18 cellular contexts compared by ENCODE assay signal in genomic region chr6:119566546-119567263, GRCh38.
DNase-seq lines count a peak whose midpoint lies in the region; ATAC-seq and TF ChIP-seq lines count a peak whose summit lies in the region.
"Had no signal": no experiment of that assay in that cellular context is flagged by ENCODE, and none has a peak within 500 bp of the region (broad histone marks: within the 10 kb centered on the region; RNA-seq: fewer than 3 reads in every experiment).

No MANE protein-coding gene starts in this region.

- intact Hi-C loops in posterior cingulate gyrus (cut with DNase I) = no loop called here

- no peaks in the 10 kb centered on the region for H3K36me3 ChIP-seq in CD8-positive, alpha-beta memory T cell (ENCODE audit: insufficient read depth, low read length)
- H3K36me3 ChIP-seq: SJSA1 had no signal

- ATAC-seq in stimulated activated effector memory CD8-positive, alpha-beta T cell treated with anti-CD3 and anti-CD28 coated beads, Interleukin-12 subunit alpha, Interleukin-12 subunit beta, amount 100 ng/mL, for 72 hours = no peak
- ATAC-seq: T-helper 17 cell had no signal

- no peak for DNase-seq in CD8-positive, alpha-beta memory T cell
- DNase-seq in M059J (ENCODE audit: low read depth) (peak; percentile 74), astrocyte of the hippocampus (ENCODE audit: low read depth, low spot score) (peak; percentile 86), posterior cingulate gyrus (peak in 8 of 10 donors; percentile 4 to 80 (median 17)), mesothelial cell of epicardium (ENCODE audit: low spot score in 2 of 2, unreplicated experiment in 2 of 2) (no peak)
- no peak for DNase-seq in effector CD4-positive, alpha-beta T cell
- no peak for DNase-seq in stimulated activated effector memory CD8-positive, alpha-beta T cell treated with anti-CD3 and anti-CD28 coated beads, Interleukin-12 subunit alpha, Interleukin-12 subunit beta, amount 100 ng/mL, for 72 hours (ENCODE audit: low spot score in 2 of 2)
- no peak for DNase-seq in activated CD4-positive, alpha-beta T cell treated with anti-CD3 and anti-CD28 coated beads for 4 hours
- DNase-seq: CD4-positive, alpha-beta T cell; DMS53; GM23248; KG1; NCI-H1436; NCI-H2081 treated with DMSO at 0.1 percent for 48 hours; NCI-H748 treated with DMSO at 0.1 percent for 48 hours; PC-9; T-helper 17 cell had no signal

- H3K4me3 ChIP-seq in CD8-positive, alpha-beta memory T cell (ENCODE audit: low read length) = no peak overlapping the region
- H3K4me3 ChIP-seq: GM23248, PC-9, SJSA1 had no signal

- no peaks in the 10 kb centered on the region for H3K9me3 ChIP-seq in CD8-positive, alpha-beta memory T cell (ENCODE audit: low read length)
- H3K9me3 ChIP-seq: SJSA1 had no signal

- peaks cover 0 to 3% (median 0%) of the 10 kb centered on the region in 3 donors for H3K36me3 Mint-ChIP-seq in CD8-positive, alpha-beta memory T cell
- no peaks in the 10 kb centered on the region for H3K36me3 Mint-ChIP-seq in stimulated activated effector memory CD8-positive, alpha-beta T cell treated with anti-CD3 and anti-CD28 coated beads, Interleukin-12 subunit alpha, Interleukin-12 subunit beta, amount 100 ng/mL, for 72 hours
- H3K36me3 Mint-ChIP-seq in mesothelial cell of epicardium = peaks cover 1% of the 10 kb centered on the region

- H3K4me3 Mint-ChIP-seq in CD8-positive, alpha-beta memory T cell = no peak overlapping the region
- H3K4me3 Mint-ChIP-seq in stimulated activated effector memory CD8-positive, alpha-beta T cell treated with anti-CD3 and anti-CD28 coated beads, Interleukin-12 subunit alpha, Interleukin-12 subunit beta, amount 100 ng/mL, for 72 hours = no peak overlapping the region
- H3K4me3 Mint-ChIP-seq in mesothelial cell of epicardium = no peak overlapping the region
- H3K4me3 Mint-ChIP-seq: CD4-positive, alpha-beta T cell; T-helper 17 cell had no signal

- CTCF ChIA-PET in CD8-positive, alpha-beta memory T cell (lab: Charles Lee) = no interaction called here

- H3K27ac Mint-ChIP-seq in CD8-positive, alpha-beta memory T cell = no peak overlapping the region
- H3K27ac Mint-ChIP-seq in stimulated activated effector memory CD8-positive, alpha-beta T cell treated with anti-CD3 and anti-CD28 coated beads, Interleukin-12 subunit alpha, Interleukin-12 subunit beta, amount 100 ng/mL, for 72 hours = no peak overlapping the region
- no peak overlapping the region for H3K27ac Mint-ChIP-seq in mesothelial cell of epicardium
- H3K27ac Mint-ChIP-seq: CD4-positive, alpha-beta T cell; T-helper 17 cell had no signal

- peaks cover 4 to 9% of the 10 kb centered on the region in 2 donors for H3K27me3 Mint-ChIP-seq in CD8-positive, alpha-beta memory T cell
- H3K27me3 Mint-ChIP-seq in mesothelial cell of epicardium (ENCODE audit: low read depth) = no peaks in the 10 kb centered on the region

- H3K9me3 Mint-ChIP-seq in CD8-positive, alpha-beta memory T cell = no peaks in the 10 kb centered on the region
- H3K9me3 Mint-ChIP-seq in stimulated activated effector memory CD8-positive, alpha-beta T cell treated with anti-CD3 and anti-CD28 coated beads, Interleukin-12 subunit alpha, Interleukin-12 subunit beta, amount 100 ng/mL, for 72 hours = no peaks in the 10 kb centered on the region
- H3K9me3 Mint-ChIP-seq in mesothelial cell of epicardium = peaks cover 3% of the 10 kb centered on the region
- H3K9me3 Mint-ChIP-seq: CD4-positive, alpha-beta T cell had no signal

- no peak for TF ChIP-seq CTCF in mesothelial cell of epicardium (IDR thresholded peaks at IDR 0.05; ENCODE audit: unreplicated experiment)

- H3K27me3 ChIP-seq in CD8-positive, alpha-beta memory T cell (ENCODE audit: insufficient read depth, low read length, poor library complexity, severe bottlenecking) = no peaks in the 10 kb centered on the region
- H3K27me3 ChIP-seq: SJSA1 had no signal

- H3K4me1 Mint-ChIP-seq in CD8-positive, alpha-beta memory T cell = no peaks in the 10 kb centered on the region
- no peaks in the 10 kb centered on the region for H3K4me1 Mint-ChIP-seq in stimulated activated effector memory CD8-positive, alpha-beta T cell treated with anti-CD3 and anti-CD28 coated beads, Interleukin-12 subunit alpha, Interleukin-12 subunit beta, amount 100 ng/mL, for 72 hours
- no peaks in the 10 kb centered on the region for H3K4me1 Mint-ChIP-seq in mesothelial cell of epicardium

- POLR2A ChIA-PET in CD8-positive, alpha-beta memory T cell (lab: Charles Lee) = no interaction called here

- no peaks in the 10 kb centered on the region for H3K4me1 ChIP-seq in CD8-positive, alpha-beta memory T cell (ENCODE audit: insufficient read depth, low read length)
- H3K4me1 ChIP-seq: SJSA1 had no signal

- H3K27ac ChIP-seq in CD8-positive, alpha-beta memory T cell (ENCODE audit: low read depth, low read length) = peak overlapping the region; percentile 27
- H3K27ac ChIP-seq: GM23248, PC-9, SJSA1 had no signal

Comparison
In these comparisons a context has a peak if more than half of its experiments do, and no peak if none do; other contexts are left out.
1. DNase-seq: peak in M059J (single experiment), astrocyte of the hippocampus (single experiment) and posterior cingulate gyrus (8 of 10); none in CD8-positive, alpha-beta memory T cell (0 of 5), effector CD4-positive, alpha-beta T cell (single experiment), stimulated activated effector memory CD8-positive, alpha-beta T cell treated with anti-CD3 and anti-CD28 coated beads, Interleukin-12 subunit alpha, Interleukin-12 subunit beta, amount 100 ng/mL, for 72 hours (0 of 2), mesothelial cell of epicardium (0 of 2) and activated CD4-positive, alpha-beta T cell treated with anti-CD3 and anti-CD28 coated beads for 4 hours (0 of 2).